In the genomic region with DNA sequence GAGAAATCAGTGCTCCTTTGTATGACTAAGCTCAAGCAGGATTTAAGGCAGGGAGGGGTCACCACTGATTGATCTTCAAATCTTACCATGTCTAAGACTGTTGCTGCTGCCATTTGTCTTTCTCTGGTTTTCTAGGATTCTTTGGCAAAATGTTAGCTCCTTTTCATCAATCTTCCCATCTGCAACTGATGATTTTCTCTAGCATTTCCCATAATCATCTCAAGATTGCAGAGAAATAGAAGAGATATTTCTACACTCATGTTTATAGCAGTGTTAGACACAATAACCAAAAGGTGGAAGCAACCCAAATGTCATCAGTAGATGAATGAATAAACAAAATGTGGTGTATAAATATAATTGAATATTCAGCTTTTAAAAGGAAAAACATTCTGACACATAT, we compare ENCODE assay signal across 22 cellular contexts.
A peak's percentile ranks its signal among the peaks of the same experiment; 100 is the strongest.
DNase-seq lines count a peak whose midpoint lies in the region; ATAC-seq, FAIRE-seq and TF ChIP-seq lines count a peak whose summit lies in the region.
"Had no signal": no experiment of that assay in that cellular context is flagged by ENCODE, and none has a peak within 500 bp of the region (broad histone marks: within the 10 kb centered on the region; RNA-seq: fewer than 3 reads in every experiment).

No MANE protein-coding gene starts in this region.

- H3K27me3 Mint-ChIP-seq in astrocyte (ENCODE audit: low read depth, unreplicated experiment): no peaks in the 10 kb centered on the region
- H3K27me3 Mint-ChIP-seq: B cell; CD4-positive, CD25-positive, alpha-beta regulatory T cell had no signal

- H3K36me3 Mint-ChIP-seq in astrocyte (ENCODE audit: low read depth, unreplicated experiment): no peaks in the 10 kb centered on the region
- H3K36me3 Mint-ChIP-seq: CD4-positive, CD25-positive, alpha-beta regulatory T cell; CD8-positive, alpha-beta T cell had no signal

- intact Hi-C loops in HCT116 (cut with micrococcal nuclease): no loop called here

- H3K4me1 ChIP-seq in HCT116 (ENCODE audit: control insufficient read depth in 1 of 2, insufficient read depth in 2 of 2, low read length in 2 of 2) (peaks cover 10 to 21% of the 10 kb centered on the region in 2 experiments), astrocyte (ENCODE audit: insufficient read depth, low read length) (peaks cover 8% of the 10 kb centered on the region)
- H3K4me1 ChIP-seq: BLaER1 had no signal

- RAD21 ChIA-PET in HCT116 (lab: Charles Lee; ENCODE audit: low non-redundant PET in 1 of 2, low total read pairs in 2 of 2, uncharacterized antibody in 2 of 2, unreplicated experiment in 2 of 2): no interaction called here

- H3K4me3 ChIP-seq in HCT116 (replicated peaks in 1 of 2; ENCODE audit: low read depth in 1 of 2, low read length in 2 of 2) (no peak overlapping the region), astrocyte (ENCODE audit: insufficient read depth, low read depth, low read length) (no peak overlapping the region)
- H3K4me3 ChIP-seq: BLaER1, HAP-1 had no signal

- no peak for TF ChIP-seq CTCF in HCT116 (IDR thresholded peaks at IDR 0.05 in 2 of 3, conservative IDR thresholded peaks at IDR 0.05 in 1 of 3; ENCODE audit: borderline replicate concordance in 1 of 3, insufficient read depth in 1 of 3, low read depth in 2 of 3, low read length in 2 of 3)
- no peak for TF ChIP-seq CTCF in astrocyte (IDR thresholded peaks at IDR 0.05; ENCODE audit: insufficient read depth, low read depth, low read length)

- H4K20me1 ChIP-seq in HCT116 (ENCODE audit: insufficient read depth) (no peaks in the 10 kb centered on the region), astrocyte (ENCODE audit: insufficient read depth, low read length) (no peaks in the 10 kb centered on the region)
- H4K20me1 ChIP-seq: BLaER1 had no signal

- TF ChIP-seq RAD21 in HCT116 (IDR thresholded peaks at IDR 0.05; ENCODE audit: low read depth): no peak

- H3K79me2 ChIP-seq in HCT116 (ENCODE audit: insufficient read depth, low read length): no peaks in the 10 kb centered on the region
- H3K79me2 ChIP-seq in astrocyte (ENCODE audit: insufficient read depth, low read length): no peaks in the 10 kb centered on the region

- no peak for FAIRE-seq in astrocyte (lab: Jason Lieb, UNC)
- FAIRE-seq in urothelium cell line (lab: Jason Lieb, UNC): no peak
- FAIRE-seq: D721Med, GM12891, GM18507, H54 had no signal

- no peak for ATAC-seq in HCT116
- ATAC-seq: CD8-positive, alpha-beta T cell had no signal

- no peak overlapping the region for H3K27ac Mint-ChIP-seq in astrocyte (ENCODE audit: unreplicated experiment)
- H3K27ac Mint-ChIP-seq: B cell; CD4-positive, CD25-positive, alpha-beta regulatory T cell; CD8-positive, alpha-beta T cell had no signal

- peaks cover 11% of the 10 kb centered on the region for H3K4me1 Mint-ChIP-seq in astrocyte (ENCODE audit: low read depth, unreplicated experiment)
- H3K4me1 Mint-ChIP-seq: B cell had no signal

- H3K9me3 ChIP-seq in HCT116 (ENCODE audit: control insufficient read depth in 1 of 2, insufficient read depth in 1 of 2, low read depth in 1 of 2, low read length in 2 of 2) (no peaks in the 10 kb centered on the region), astrocyte (ENCODE audit: insufficient read depth, low read depth, low read length) (no peaks in the 10 kb centered on the region)
- H3K9me3 ChIP-seq: BLaER1, Caco-2, HAP-1 had no signal

- CTCF ChIA-PET in HCT116 (lab: Charles Lee): no interaction called here

- H3K27me3 ChIP-seq in HCT116 (ENCODE audit: insufficient read depth, low read length): no peaks in the 10 kb centered on the region
- no peaks in the 10 kb centered on the region for H3K27me3 ChIP-seq in astrocyte (ENCODE audit: insufficient read depth, low read length)
- H3K27me3 ChIP-seq: BLaER1 had no signal

- no peak overlapping the region for H3K4me3 Mint-ChIP-seq in astrocyte (ENCODE audit: unreplicated experiment)
- H3K4me3 Mint-ChIP-seq: B cell; CD4-positive, CD25-positive, alpha-beta regulatory T cell; CD8-positive, alpha-beta T cell had no signal

- POLR2A ChIA-PET in HCT116 (lab: Charles Lee): no interaction called here

- H2AFZ ChIP-seq in HCT116 (ENCODE audit: low read depth, low read length, poor library complexity, severe bottlenecking) (no peak overlapping the region), astrocyte (ENCODE audit: low read depth, low read length) (no peak overlapping the region)

- DNase-seq in HCT116 (ENCODE audit: low read depth, low spot score): no peak
- DNase-seq in astrocyte (ENCODE audit: low read depth): peak; percentile 46
- DNase-seq in fibroblast of peridontal ligament (ENCODE audit: extremely low read depth): peak; percentile 63
- no peak for DNase-seq in urothelium cell line (ENCODE audit: low spot score)
- DNase-seq in stimulated activated CD4-positive, alpha-beta T cell treated with anti-CD3 and anti-CD28 coated beads, Interleukin-12 subunit alpha, Interleukin-12 subunit beta, amount 100 ng/mL, for 4 hours: no peak
- DNase-seq in OCI-M2 (lab: John Stamatoyannopoulos, UW; ENCODE audit: unreplicated experiment): no peak
- DNase-seq: Caco-2; CD4-positive, CD25-positive, alpha-beta regulatory T cell; CD8-positive, alpha-beta T cell; DMS 273 treated with DMSO at 0.1 percent for 48 hours; DMS79; EL; GF-D8; GOT3 had no signal

- H3K9ac ChIP-seq in HCT116 (ENCODE audit: low read length) (no peak overlapping the region), astrocyte (ENCODE audit: low read length) (no peak overlapping the region)
- H3K9ac ChIP-seq: BLaER1 had no signal

- H3K9me3 Mint-ChIP-seq in astrocyte (ENCODE audit: unreplicated experiment): no peaks in the 10 kb centered on the region
- H3K9me3 Mint-ChIP-seq: CD4-positive, CD25-positive, alpha-beta regulatory T cell; CD8-positive, alpha-beta T cell had no signal

- no TSS peak for BruUV-seq in HCT116 (replicated peaks; lab: Mats Ljungman, UMichigan)

- no peak for TF ChIP-seq POLR2A in HCT116 (IDR thresholded peaks at IDR 0.05; ENCODE audit: borderline replicate concordance, extremely low read depth, insufficient read depth, insufficient read length)

- H3K9me2 ChIP-seq in HCT116 (ENCODE audit: insufficient read depth): no peaks in the 10 kb centered on the region

- H3K36me3 ChIP-seq in HCT116 (ENCODE audit: control insufficient read depth in 1 of 2, insufficient read depth in 2 of 2, low read length in 2 of 2) (no peaks in the 10 kb centered on the region), astrocyte (ENCODE audit: insufficient read depth, low read length) (no peaks in the 10 kb centered on the region)
- H3K36me3 ChIP-seq: BLaER1, HAP-1 had no signal

- H3K4me2 ChIP-seq in HCT116 (ENCODE audit: low read length) (no peak overlapping the region), astrocyte (ENCODE audit: low read length) (no peak overlapping the region)
- H3K4me2 ChIP-seq: BLaER1 had no signal

- H3K27ac ChIP-seq in HCT116 (ENCODE audit: low read depth, low read length) (0 out of 2 replicates have a peak overlapping the region, but pooled peaks have one; percentile 17), astrocyte (ENCODE audit: low read depth, low read length) (no peak overlapping the region)
- H3K27ac ChIP-seq: BLaER1, C4-2B had no signal

TF ChIP-seq in HCT116, 20 proteins besides CTCF, POLR2A, EP300 and RAD21 (continues in another document):
- TF ChIP-seq, protein P1, sequence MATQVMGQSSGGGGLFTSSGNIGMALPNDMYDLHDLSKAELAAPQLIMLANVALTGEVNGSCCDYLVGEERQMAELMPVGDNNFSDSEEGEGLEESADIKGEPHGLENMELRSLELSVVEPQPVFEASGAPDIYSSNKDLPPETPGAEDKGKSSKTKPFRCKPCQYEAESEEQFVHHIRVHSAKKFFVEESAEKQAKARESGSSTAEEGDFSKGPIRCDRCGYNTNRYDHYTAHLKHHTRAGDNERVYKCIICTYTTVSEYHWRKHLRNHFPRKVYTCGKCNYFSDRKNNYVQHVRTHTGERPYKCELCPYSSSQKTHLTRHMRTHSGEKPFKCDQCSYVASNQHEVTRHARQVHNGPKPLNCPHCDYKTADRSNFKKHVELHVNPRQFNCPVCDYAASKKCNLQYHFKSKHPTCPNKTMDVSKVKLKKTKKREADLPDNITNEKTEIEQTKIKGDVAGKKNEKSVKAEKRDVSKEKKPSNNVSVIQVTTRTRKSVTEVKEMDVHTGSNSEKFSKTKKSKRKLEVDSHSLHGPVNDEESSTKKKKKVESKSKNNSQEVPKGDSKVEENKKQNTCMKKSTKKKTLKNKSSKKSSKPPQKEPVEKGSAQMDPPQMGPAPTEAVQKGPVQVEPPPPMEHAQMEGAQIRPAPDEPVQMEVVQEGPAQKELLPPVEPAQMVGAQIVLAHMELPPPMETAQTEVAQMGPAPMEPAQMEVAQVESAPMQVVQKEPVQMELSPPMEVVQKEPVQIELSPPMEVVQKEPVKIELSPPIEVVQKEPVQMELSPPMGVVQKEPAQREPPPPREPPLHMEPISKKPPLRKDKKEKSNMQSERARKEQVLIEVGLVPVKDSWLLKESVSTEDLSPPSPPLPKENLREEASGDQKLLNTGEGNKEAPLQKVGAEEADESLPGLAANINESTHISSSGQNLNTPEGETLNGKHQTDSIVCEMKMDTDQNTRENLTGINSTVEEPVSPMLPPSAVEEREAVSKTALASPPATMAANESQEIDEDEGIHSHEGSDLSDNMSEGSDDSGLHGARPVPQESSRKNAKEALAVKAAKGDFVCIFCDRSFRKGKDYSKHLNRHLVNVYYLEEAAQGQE (IDR thresholded peaks at IDR 0.05; ENCODE audit: low read depth): no peak
- TF ChIP-seq, protein P2, sequence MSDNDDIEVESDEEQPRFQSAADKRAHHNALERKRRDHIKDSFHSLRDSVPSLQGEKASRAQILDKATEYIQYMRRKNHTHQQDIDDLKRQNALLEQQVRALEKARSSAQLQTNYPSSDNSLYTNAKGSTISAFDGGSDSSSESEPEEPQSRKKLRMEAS (IDR thresholded peaks at IDR 0.05): no peak
- TF ChIP-seq ELF1 (IDR thresholded peaks at IDR 0.05; ENCODE audit: borderline replicate concordance, low read depth): no peak
- no peak for TF ChIP-seq ZBTB33 (IDR thresholded peaks at IDR 0.05; ENCODE audit: extremely low read depth, insufficient replicate concordance, low read length)
- TF ChIP-seq POLR2AphosphoS5 (IDR thresholded peaks at IDR 0.05; ENCODE audit: low read depth, low read length): no peak
- no peak for TF ChIP-seq JUND (IDR thresholded peaks at IDR 0.05)
- no peak for TF ChIP-seq CBX3 (IDR thresholded peaks at IDR 0.05; ENCODE audit: low read depth)

Comparison
In these comparisons a context has a peak if more than half of its experiments do, and no peak if none do; other contexts are left out.
1. DNase-seq: peak in astrocyte (single experiment) and fibroblast of peridontal ligament (single experiment); none in HCT116 (single experiment), urothelium cell line (single experiment), stimulated activated CD4-positive, alpha-beta T cell treated with anti-CD3 and anti-CD28 coated beads, Interleukin-12 subunit alpha, Interleukin-12 subunit beta, amount 100 ng/mL, for 4 hours (single experiment) and OCI-M2 (single experiment).